8 cellular contexts compared by ENCODE assay signal in the genomic region with DNA sequence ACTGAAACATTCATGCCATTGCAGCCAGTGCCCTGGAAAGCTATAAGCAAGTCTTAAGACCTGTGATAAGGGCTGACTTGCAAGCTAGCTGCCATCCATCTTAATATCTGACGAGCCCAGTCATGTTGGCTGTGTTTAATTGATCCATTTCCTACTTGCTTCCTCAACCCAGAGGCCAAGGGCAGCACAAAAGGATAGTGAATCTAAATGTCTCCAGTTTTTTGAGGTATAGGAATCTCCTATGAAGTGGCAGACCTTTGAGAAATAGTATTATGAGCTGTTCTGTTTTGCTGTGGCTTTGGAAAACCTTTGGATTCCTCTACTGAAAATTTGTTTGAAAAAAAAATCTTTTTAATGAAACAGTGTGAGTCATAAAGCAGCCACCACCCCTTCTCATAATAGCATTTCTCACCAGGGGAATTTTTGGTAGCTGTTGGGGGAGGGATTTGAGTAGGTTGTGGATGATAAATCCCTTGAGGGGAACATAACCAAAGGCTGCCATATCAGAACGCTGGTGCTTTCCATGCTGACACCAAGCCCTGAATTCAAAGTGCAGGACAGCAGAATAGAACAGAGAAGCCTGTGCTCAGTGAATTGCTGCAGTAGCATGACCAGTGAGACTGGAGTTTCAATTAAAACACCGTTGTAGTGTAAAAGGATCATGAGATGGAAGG. TPM values are rescaled to one million over a fixed set of nuclear protein-coding genes. Genes with fewer than 3 reads are reported as not detected.
DNase-seq lines count a peak whose midpoint lies in the region; ATAC-seq and TF ChIP-seq lines count a peak whose summit lies in the region.

No MANE protein-coding gene starts in this region.

- peak; percentile 68 for DNase-seq in activated naive CD4-positive, alpha-beta T cell treated with Interleukin-2 at 50 U/mL for 16 hours
- DNase-seq in activated naive CD4-positive, alpha-beta T cell treated with anti-CD3 and anti-CD28 coated beads, Interleukin-2, amount 10 ng/mL, durations not matched to agents 7 days and 5 days: no peak
- DNase-seq in T follicular helper cell (ENCODE audit: low read depth) (peak; percentile 7), chondrocyte (ENCODE audit: low spot score) (no peak), GDM1 (lab: John Stamatoyannopoulos, UW) (no peak)

- H3K4me3 ChIP-seq in mucosa of rectum (ENCODE audit: low read length in 2 of 2): peak overlapping the region in 1 of 2 donors; percentile 15
- H3K4me3 ChIP-seq in thymus (ENCODE audit: low read length): no peak overlapping the region

- no peak overlapping the region for H3K27ac Mint-ChIP-seq in activated naive CD4-positive, alpha-beta T cell treated with anti-CD3 and anti-CD28 coated beads, Interleukin-2, amount 10 ng/mL, durations not matched to agents 7 days and 5 days
- H3K27ac Mint-ChIP-seq in chondrocyte (ENCODE audit: unreplicated experiment): peak overlapping the region; percentile 84

- H3K36me3 Mint-ChIP-seq in activated naive CD4-positive, alpha-beta T cell treated with anti-CD3 and anti-CD28 coated beads, Interleukin-2, amount 10 ng/mL, durations not matched to agents 7 days and 5 days: no peaks in the 10 kb centered on the region
- H3K36me3 Mint-ChIP-seq in chondrocyte (ENCODE audit: low read depth): no peaks in the 10 kb centered on the region

- no peak overlapping the region for H3K4me3 Mint-ChIP-seq in activated naive CD4-positive, alpha-beta T cell treated with anti-CD3 and anti-CD28 coated beads, Interleukin-2, amount 10 ng/mL, durations not matched to agents 7 days and 5 days
- no peak overlapping the region for H3K4me3 Mint-ChIP-seq in chondrocyte (ENCODE audit: unreplicated experiment)

- no peak overlapping the region for H3K9ac ChIP-seq in mucosa of rectum (ENCODE audit: low read depth in 1 of 2, low read length in 2 of 2)

- H3K36me3 ChIP-seq in mucosa of rectum (ENCODE audit: control insufficient read depth in 2 of 2, insufficient read depth in 2 of 2, low read length in 2 of 2) (no peaks in the 10 kb centered on the region), thymus (ENCODE audit: control insufficient read depth, insufficient read depth) (peaks cover 5% of the 10 kb centered on the region)

- H3K9me3 ChIP-seq in mucosa of rectum (ENCODE audit: control insufficient read depth in 2 of 2, low read length in 2 of 2) (no peaks in the 10 kb centered on the region), thymus (ENCODE audit: control insufficient read depth) (no peaks in the 10 kb centered on the region)

- peak; percentile 70 for ATAC-seq in HG02973 (IDR thresholded peaks at IDR 0.05; ENCODE audit: unreplicated experiment)

- CTCF ChIA-PET in activated naive CD4-positive, alpha-beta T cell treated with anti-CD3 and anti-CD28 coated beads, Interleukin-2, amount 10 ng/mL, durations not matched to agents 7 days and 5 days (lab: Charles Lee): interaction anchor here (1.4 to 2.2 kb wide), 5 partner anchors 10 to 99 kb away, joined by 4 to 9 read pairs (median 6); no protein-coding TSS in a partner anchor

- H3K27me3 Mint-ChIP-seq in activated naive CD4-positive, alpha-beta T cell treated with anti-CD3 and anti-CD28 coated beads, Interleukin-2, amount 10 ng/mL, durations not matched to agents 7 days and 5 days: no peaks in the 10 kb centered on the region
- no peaks in the 10 kb centered on the region for H3K27me3 Mint-ChIP-seq in chondrocyte (ENCODE audit: low read depth)

- 71% methylated on average over 3 of the region's 3 CpGs for WGBS in thymus

- H3K27me3 ChIP-seq in mucosa of rectum (ENCODE audit: control insufficient read depth in 2 of 2, insufficient read depth in 2 of 2, low read length in 2 of 2): no peaks in the 10 kb centered on the region
- H3K27me3 ChIP-seq in thymus (ENCODE audit: control insufficient read depth, insufficient read depth): no peaks in the 10 kb centered on the region

- TF ChIP-seq CTCF in chondrocyte (IDR thresholded peaks at IDR 0.05): no peak

- H3K9me3 Mint-ChIP-seq in activated naive CD4-positive, alpha-beta T cell treated with anti-CD3 and anti-CD28 coated beads, Interleukin-2, amount 10 ng/mL, durations not matched to agents 7 days and 5 days: no peaks in the 10 kb centered on the region
- H3K9me3 Mint-ChIP-seq in chondrocyte (ENCODE audit: low read depth): no peaks in the 10 kb centered on the region

- H3K27ac ChIP-seq in mucosa of rectum (ENCODE audit: low read depth in 2 of 2, low read length in 2 of 2): peak overlapping the region; percentile 54 to 56
- H3K27ac ChIP-seq in thymus (ENCODE audit: low read depth): peak overlapping the region; percentile 83

- H3K4me1 ChIP-seq in mucosa of rectum (ENCODE audit: control insufficient read depth in 2 of 2, insufficient read depth in 2 of 2, low read length in 2 of 2): peaks cover 8 to 11% of the 10 kb centered on the region in 2 donors
- peaks cover 13% of the 10 kb centered on the region for H3K4me1 ChIP-seq in thymus (ENCODE audit: control insufficient read depth, insufficient read depth, low read length)

- peaks cover 15% of the 10 kb centered on the region for H3K4me1 Mint-ChIP-seq in activated naive CD4-positive, alpha-beta T cell treated with anti-CD3 and anti-CD28 coated beads, Interleukin-2, amount 10 ng/mL, durations not matched to agents 7 days and 5 days
- H3K4me1 Mint-ChIP-seq in chondrocyte (ENCODE audit: low read depth): peaks cover 26% of the 10 kb centered on the region

RNA-seq across cellular contexts. Expression of gene ZNRF1, which starts 12.9 kb away (rescaled TPM):
- total RNA-seq in chondrocyte: 18.5 to 23.0 TPM (median 22.7 TPM) in 3 replicates
- polyA plus RNA-seq in thymus: 26.6 TPM

RNA-seq across cellular contexts. Expression of gene WDR59, which starts 26.8 kb away (rescaled TPM):
- 36.8 to 40.9 TPM (median 37.3 TPM) in 3 replicates for total RNA-seq in chondrocyte
- 55.9 TPM for polyA plus RNA-seq in thymus

Comparison
In these comparisons a context has a peak if more than half of its experiments do, and no peak if none do; other contexts are left out.
1. DNase-seq: peak in activated naive CD4-positive, alpha-beta T cell treated with Interleukin-2 at 50 U/mL for 16 hours (single experiment) and T follicular helper cell (single experiment); none in activated naive CD4-positive, alpha-beta T cell treated with anti-CD3 and anti-CD28 coated beads, Interleukin-2, amount 10 ng/mL, durations not matched to agents 7 days and 5 days (single experiment), chondrocyte (single experiment) and GDM1 (single experiment).